Comparison of ENCODE assay signal across 8 cellular contexts in genomic region chr9:136843801-136844740, GRCh38. TPM values are rescaled to one million over a fixed set of nuclear protein-coding genes. Genes with fewer than 3 reads are reported as not detected.
DNase-seq lines count a peak whose midpoint lies in the region; ATAC-seq, FAIRE-seq and TF ChIP-seq lines count a peak whose summit lies in the region.
"Not testable (repeated sequence)": the region's sequence is repeated elsewhere in the genome, so short reads cannot be mapped to it uniquely, and the experiment has no call there.

No MANE protein-coding gene starts in this region.

- H3K9me3 ChIP-seq in HAP-1; K562 (replicated peaks; ENCODE audit: control insufficient read depth, insufficient read depth, low read depth, low read length); neuronal stem cell (replicated peaks in 1 of 2; ENCODE audit: control insufficient read depth in 2 of 2, insufficient read depth in 1 of 2, low read depth in 1 of 2, low read length in 2 of 2): not testable (repeated sequence)

- H4K91ac ChIP-seq in neuronal stem cell (ENCODE audit: low read depth, low read length, poor library complexity), result not testable (repeated sequence)

- not testable (repeated sequence) for DNase-seq in AG10803 (ENCODE audit: low read depth)
- DNase-seq in HAP-1 (ENCODE audit: low spot score in 2 of 2), result peak in 1 of 2 experiments; percentile 85
- peak; percentile 59 for DNase-seq in RPMI8226
- peak; percentile 72 for DNase-seq in activated CD8-positive, alpha-beta memory T cell treated with anti-CD3 and anti-CD28 coated beads, Interleukin-2, amount 10 ng/mL, durations not matched to agents 7 days and 5 days
- DNase-seq in K562 (ENCODE audit: extremely low read depth in 1 of 4, low spot score in 3 of 4), result peak in 1 of 4 experiments; percentile 46
- DNase-seq in head of caudate nucleus, result peak in 22 of 42 donors; percentile 27 to 80 (median 56)
- peak; percentile 37 for DNase-seq in neuronal stem cell (ENCODE audit: low spot score)
- DNase-seq in stimulated activated CD8-positive, alpha-beta memory T cell treated with anti-CD3 and anti-CD28 coated beads, Interleukin-2, amount 100 ng/mL, for 1 hour (ENCODE audit: low read depth in 2 of 2), result peak; percentile 38 to 42

- not testable (repeated sequence) for H2AFZ ChIP-seq in K562 (ENCODE audit: low read depth, low read length); neuronal stem cell (ENCODE audit: low read length)

- FAIRE-seq in K562 (lab: Jason Lieb, UNC), result not testable (repeated sequence)

- peaks cover 20% of the 10 kb centered on the region for H3K27me3 Mint-ChIP-seq in activated CD8-positive, alpha-beta memory T cell treated with anti-CD3 and anti-CD28 coated beads, Interleukin-2, amount 10 ng/mL, durations not matched to agents 7 days and 5 days

- not testable (repeated sequence) for TF ChIP-seq EP300 in K562 (IDR thresholded peaks at IDR 0.05; ENCODE audit: low read length)

- not testable (repeated sequence) for H3K9me3 Mint-ChIP-seq in activated CD8-positive, alpha-beta memory T cell treated with anti-CD3 and anti-CD28 coated beads, Interleukin-2, amount 10 ng/mL, durations not matched to agents 7 days and 5 days (ENCODE audit: low read depth)

- H3K36me3 Mint-ChIP-seq in activated CD8-positive, alpha-beta memory T cell treated with anti-CD3 and anti-CD28 coated beads, Interleukin-2, amount 10 ng/mL, durations not matched to agents 7 days and 5 days, result not testable (repeated sequence)

- intact Hi-C loops in K562 (cut with micrococcal nuclease), result loop anchor here (2.0 kb wide), 1 partner anchor 191 kb away; no protein-coding TSS in a partner anchor
- intact Hi-C loops in head of caudate nucleus (cut with DNase I), result not testable (repeated sequence)

- peaks cover 17% of the 10 kb centered on the region for H4K20me1 ChIP-seq in K562 (replicated peaks; ENCODE audit: control insufficient read depth, insufficient read depth, low read length)

- H3K27ac Mint-ChIP-seq in activated CD8-positive, alpha-beta memory T cell treated with anti-CD3 and anti-CD28 coated beads, Interleukin-2, amount 10 ng/mL, durations not matched to agents 7 days and 5 days, result peak overlapping the region; percentile 46

- peaks cover 25% of the 10 kb centered on the region for H3K79me1 ChIP-seq in neuronal stem cell (ENCODE audit: low read depth, low read length)

- not testable (repeated sequence) for H3K27me3 ChIP-seq in HAP-1 (ENCODE audit: low read depth); K562 (ENCODE audit: control insufficient read depth in 2 of 2, insufficient read depth in 2 of 2, low read length in 2 of 2)
- H3K27me3 ChIP-seq in neuronal stem cell (ENCODE audit: control insufficient read depth in 3 of 3, insufficient read depth in 3 of 3, low read depth in 1 of 3, low read length in 3 of 3), result peaks cover 0 to 15% (median 11%) of the 10 kb centered on the region in 3 experiments

- not testable (repeated sequence) for H2BK5ac ChIP-seq in neuronal stem cell (ENCODE audit: low read length)

- H3K4me3 ChIP-seq in AG10803 (ENCODE audit: low read length); K562; neuronal stem cell (ENCODE audit: low read length in 2 of 2): not testable (repeated sequence)
- peak overlapping the region; percentile 19 for H3K4me3 ChIP-seq in HAP-1

- TF ChIP-seq CTCF in AG10803 (conservative IDR thresholded peaks at IDR 0.05; ENCODE audit: low read length) (peak; percentile 36), K562 (IDR thresholded peaks at IDR 0.05 in 2 of 3, conservative IDR thresholded peaks at IDR 0.05 in 1 of 3; ENCODE audit: insufficient read depth in 2 of 3, low read depth in 1 of 3, low read length in 3 of 3) (peak; percentile 36 to 62 (median 53); a peak in 5 of 6 replicates)

- not testable (repeated sequence) for ATAC-seq in activated CD8-positive, alpha-beta memory T cell treated with anti-CD3 and anti-CD28 coated beads, Interleukin-2, amount 10 ng/mL, durations not matched to agents 7 days and 5 days; K562

- peak in 1 of 2 experiments; percentile 16; a peak in 1 of 4 replicates for TF ChIP-seq RAD21 in K562 (CRISPR knock-in tag; conservative IDR thresholded peaks at IDR 0.05 in 1 of 2, IDR thresholded peaks at IDR 0.05 in 1 of 2)

- not testable (repeated sequence) for H3K4ac ChIP-seq in neuronal stem cell (ENCODE audit: low read length)

- not testable (repeated sequence) for H3K27ac ChIP-seq in K562 (ENCODE audit: extremely low read depth, low read depth, low read length); neuronal stem cell (replicated peaks; ENCODE audit: low read length)

- not testable (repeated sequence) for H4K8ac ChIP-seq in neuronal stem cell (ENCODE audit: low read depth, low read length)

- not testable (repeated sequence) for H2BK15ac ChIP-seq in neuronal stem cell (ENCODE audit: low read length)

- H3K4me1 ChIP-seq in HAP-1 (peaks cover 19% of the 10 kb centered on the region), K562 (replicated peaks in 1 of 2; ENCODE audit: control insufficient read depth in 2 of 2, insufficient read depth in 2 of 2, low read length in 2 of 2) (peaks cover 12 to 89% of the 10 kb centered on the region in 2 experiments), neuronal stem cell (ENCODE audit: control insufficient read depth in 2 of 2, insufficient read depth in 1 of 2, low read depth in 1 of 2, low read length in 2 of 2) (peaks cover 26 to 38% of the 10 kb centered on the region in 2 donors)

- not testable (repeated sequence) for H3K4me2 ChIP-seq in K562 (ENCODE audit: insufficient read depth, low read length); neuronal stem cell (ENCODE audit: insufficient read depth, low read length, poor library complexity, severe bottlenecking)

- H3K79me2 ChIP-seq in K562 (ENCODE audit: control insufficient read depth, insufficient read depth, low read length), result peaks cover 12% of the 10 kb centered on the region

- POLR2A ChIA-PET in K562 (lab: Yijun Ruan, JAX), result not testable (repeated sequence)

- not testable (repeated sequence) for TF ChIP-seq POLR2A in K562 (conservative IDR thresholded peaks at IDR 0.05)

- H3K4me3 Mint-ChIP-seq in activated CD8-positive, alpha-beta memory T cell treated with anti-CD3 and anti-CD28 coated beads, Interleukin-2, amount 10 ng/mL, durations not matched to agents 7 days and 5 days, result peak overlapping the region; percentile 24

- H2BK120ac ChIP-seq in neuronal stem cell (ENCODE audit: low read depth, low read length), result not testable (repeated sequence)

- in situ Hi-C loops in HAP-1 (cut with MboI; ENCODE audit: low sequenced_read_pairs); K562 (cut with MboI): not testable (repeated sequence)

- H3K9ac ChIP-seq in K562 (ENCODE audit: insufficient read depth in 1 of 2, low read depth in 2 of 2, low read length in 2 of 2); neuronal stem cell (ENCODE audit: low read depth, low read length, poor library complexity): not testable (repeated sequence)

- H3K14ac ChIP-seq in neuronal stem cell (ENCODE audit: low read length), result not testable (repeated sequence)

- not testable (repeated sequence) for H2BK12ac ChIP-seq in neuronal stem cell (ENCODE audit: low read length)

- not testable (repeated sequence) for BruUV-seq in K562 (replicated peaks; lab: Mats Ljungman, UMichigan)

- H3K9me1 ChIP-seq in K562 (ENCODE audit: control insufficient read depth, insufficient read depth, low read length), result not testable (repeated sequence)

- H3K23ac ChIP-seq in neuronal stem cell (ENCODE audit: low read depth, low read length, poor library complexity), result not testable (repeated sequence)

- H2AK5ac ChIP-seq in neuronal stem cell (ENCODE audit: low read depth, low read length), result not testable (repeated sequence)

- WGBS in K562 (ENCODE audit: insufficient coverage, low coverage, missing lambda C conversion rate), result 63% methylated on average over 23 of the region's 99 CpGs
- no CpG with 5 or more reads among the region's 99 CpGs for WGBS in neuronal stem cell (ENCODE audit: extremely low coverage in 2 of 2, insufficient read length in 2 of 2, insufficient replicate concordance in 1 of 2), 2 donors

- H3K36me3 ChIP-seq in HAP-1 (replicated peaks) (peaks cover 12% of the 10 kb centered on the region), K562 (ENCODE audit: control insufficient read depth, insufficient read depth, low read length) (peaks cover 19% of the 10 kb centered on the region; the same call in 2 of the 3 replicates), neuronal stem cell (replicated peaks in 1 of 2; ENCODE audit: control insufficient read depth in 2 of 2, insufficient read depth in 2 of 2, low read length in 2 of 2) (peaks cover 4 to 20% of the 10 kb centered on the region in 2 donors)

- peak overlapping the region; percentile 27 for H3K18ac ChIP-seq in neuronal stem cell (ENCODE audit: low read length)

- H3K4me1 Mint-ChIP-seq in activated CD8-positive, alpha-beta memory T cell treated with anti-CD3 and anti-CD28 coated beads, Interleukin-2, amount 10 ng/mL, durations not matched to agents 7 days and 5 days, result peaks cover 20% of the 10 kb centered on the region

- CTCF ChIA-PET in activated CD8-positive, alpha-beta memory T cell treated with anti-CD3 and anti-CD28 coated beads, Interleukin-2, amount 10 ng/mL, durations not matched to agents 7 days and 5 days (lab: Charles Lee), result interaction anchor here (0.8 to 4.3 kb wide), 16 partner anchors 22 to 392 kb away, joined by 3 to 38 read pairs (median 6); partner anchors contain the start of genes ABCA2, C8G, FBXW5 and MAN1B1
- CTCF ChIA-PET in K562 (lab: Yijun Ruan, JAX; ENCODE audit: low intra/inter-chr PET ratio), result not testable (repeated sequence)

RNA-seq across cellular contexts. Expression of gene AJM1, which starts 1.8 kb away (rescaled TPM):
- 1 to 10 TPM; 3.9 to 4.4 TPM for total RNA-seq in activated CD8-positive, alpha-beta memory T cell treated with anti-CD3 and anti-CD28 coated beads, Interleukin-2, amount 10 ng/mL, durations not matched to agents 7 days and 5 days
- total RNA-seq in K562 (2011; cell fraction: chromatin; rRNA removed; ENCODE audit: low replicate concordance), result 3.5 and 12.8 TPM in 2 replicates
- total RNA-seq in K562 (2011; cell fraction: nucleolus; rRNA removed), result 13.2 and 13.6 TPM in 2 replicates
- total RNA-seq in K562 (2011; cell fraction: nucleoplasm; rRNA removed), result 7.8 and 10.9 TPM in 2 replicates
- total RNA-seq in K562 (2014; rRNA removed) (2.0 and 2.8 TPM in 2 replicates), K562 (2014; rRNA removed; fragmentation: Illumina TruSeq; extraction: Trizol) (0.07 TPM in 1 of 2 replicates, not detected in the other), K562 (2015; rRNA removed; fragmentation: Illumina TruSeq; extraction: Trizol) (0.83 and 0.94 TPM in 2 replicates), K562 (2021) (3.2 TPM in 2 replicates)
- polyA plus RNA-seq in K562 (2011; rRNA removed) (0.46 and 1.1 TPM in 2 replicates), K562 (2014; fragmentation: Illumina TruSeq; extraction: Trizol) (0.06 and 0.54 TPM in 2 replicates), K562 (2014; fragmentation: Nextera tagmentation; extraction: Ambion mirVana) (under 1 TPM in 1 of 2 experiments, not detected in 1; 0.01 TPM), K562 (2014; rRNA removed) (2.2 and 3.7 TPM in 2 replicates)
- 0.49 and 1.00 TPM in 2 replicates for polyA plus RNA-seq in K562 (2011; cell fraction: cytosol; rRNA removed)
- 11.7 and 16.6 TPM in 2 replicates for polyA plus RNA-seq in K562 (2011; cell fraction: nucleus; rRNA removed)
- 2.1 and 4.3 TPM in 2 replicates for polyA plus RNA-seq in K562 (2012)
- polyA minus RNA-seq in K562 (2011; rRNA and poly(A)+ RNA removed), result 0.11 and 0.12 TPM in 2 replicates
- 0.86 and 1.3 TPM in 2 replicates for polyA minus RNA-seq in K562 (2011; cell fraction: cytosol; rRNA and poly(A)+ RNA removed)
- polyA minus RNA-seq in K562 (2011; cell fraction: nucleus; rRNA and poly(A)+ RNA removed), result 2.6 and 3.0 TPM in 2 replicates
- 0.42 TPM for polyA plus RNA-seq in neuronal stem cell (2013, experiment 1 of 2)
- 0.44 TPM for polyA plus RNA-seq in neuronal stem cell (2013, experiment 2 of 2)

RNA-seq across cellular contexts. Expression of gene PHPT1, which starts 5.1 kb away (rescaled TPM):
- total RNA-seq in activated CD8-positive, alpha-beta memory T cell treated with anti-CD3 and anti-CD28 coated beads, Interleukin-2, amount 10 ng/mL, durations not matched to agents 7 days and 5 days, result 100 to 1,000 TPM in 1 of 2 experiments, 10 to 100 TPM in 1; 96.8 to 116 TPM
- 45.1 and 180 TPM in 2 replicates for total RNA-seq in K562 (2011; cell fraction: chromatin; rRNA removed; ENCODE audit: low replicate concordance)
- total RNA-seq in K562 (2011; cell fraction: nucleolus; rRNA removed), result 169 and 176 TPM in 2 replicates
- total RNA-seq in K562 (2011; cell fraction: nucleoplasm; rRNA removed), result 73.7 and 101 TPM in 2 replicates
- 114 and 142 TPM in 2 replicates for total RNA-seq in K562 (2014; rRNA removed)
- total RNA-seq in K562 (2014; rRNA removed; fragmentation: Illumina TruSeq; extraction: Trizol), result 16.4 and 20.9 TPM in 2 replicates
- total RNA-seq in K562 (2015; rRNA removed; fragmentation: Illumina TruSeq; extraction: Trizol), result 93.0 and 96.7 TPM in 2 replicates
- 126 and 135 TPM in 2 replicates for total RNA-seq in K562 (2021)
- 50.9 and 84.3 TPM in 2 replicates for polyA plus RNA-seq in K562 (2011; rRNA removed)
- 137 and 211 TPM in 2 replicates for polyA plus RNA-seq in K562 (2011; cell fraction: cytosol; rRNA removed)
- polyA plus RNA-seq in K562 (2011; cell fraction: nucleus; rRNA removed), result 314 and 360 TPM in 2 replicates
- polyA plus RNA-seq in K562 (2012), result 124 and 150 TPM in 2 replicates
- polyA plus RNA-seq in K562 (2014; fragmentation: Illumina TruSeq; extraction: Trizol), result 80.2 and 98.6 TPM in 2 replicates
- polyA plus RNA-seq in K562 (2014; fragmentation: Nextera tagmentation; extraction: Ambion mirVana), result 100 to 1,000 TPM; 131 to 166 TPM
- 129 and 161 TPM in 2 replicates for polyA plus RNA-seq in K562 (2014; rRNA removed)
- 7.0 and 7.2 TPM in 2 replicates for polyA minus RNA-seq in K562 (2011; rRNA and poly(A)+ RNA removed)
- polyA minus RNA-seq in K562 (2011; cell fraction: cytosol; rRNA and poly(A)+ RNA removed), result 19.4 and 27.9 TPM in 2 replicates
- polyA minus RNA-seq in K562 (2011; cell fraction: nucleus; rRNA and poly(A)+ RNA removed), result 31.0 and 41.3 TPM in 2 replicates
- 230 TPM for polyA plus RNA-seq in neuronal stem cell (2013, experiment 1 of 2)
- polyA plus RNA-seq in neuronal stem cell (2013, experiment 2 of 2), result 218 TPM

RNA-seq across cellular contexts. Expression of gene MAMDC4, which starts 8.1 kb away (rescaled TPM):
- total RNA-seq in activated CD8-positive, alpha-beta memory T cell treated with anti-CD3 and anti-CD28 coated beads, Interleukin-2, amount 10 ng/mL, durations not matched to agents 7 days and 5 days, result 10 to 100 TPM; 13.4 to 15.5 TPM
- total RNA-seq in K562 (2011; cell fraction: chromatin; rRNA removed; ENCODE audit: low replicate concordance), result 9.8 and 44.0 TPM in 2 replicates
- total RNA-seq in K562 (2011; cell fraction: nucleolus; rRNA removed), result 38.6 and 45.4 TPM in 2 replicates
- total RNA-seq in K562 (2011; cell fraction: nucleoplasm; rRNA removed), result 15.4 and 16.5 TPM in 2 replicates
- total RNA-seq in K562 (2014; rRNA removed) (4.5 and 7.1 TPM in 2 replicates), K562 (2014; rRNA removed; fragmentation: Illumina TruSeq; extraction: Trizol) (0.10 and 0.47 TPM in 2 replicates), K562 (2015; rRNA removed; fragmentation: Illumina TruSeq; extraction: Trizol) (2.9 and 3.6 TPM in 2 replicates), K562 (2021) (9.6 and 11.0 TPM in 2 replicates)
- polyA plus RNA-seq in K562 (2011; rRNA removed) (1.3 and 3.6 TPM in 2 replicates), K562 (2014; fragmentation: Illumina TruSeq; extraction: Trizol) (1.5 and 2.2 TPM in 2 replicates), K562 (2014; fragmentation: Nextera tagmentation; extraction: Ambion mirVana) (under 1 TPM; 0.03 to 0.18 TPM), K562 (2014; rRNA removed) (7.9 and 10.8 TPM in 2 replicates)
- polyA plus RNA-seq in K562 (2011; cell fraction: cytosol; rRNA removed), result 0.74 and 2.6 TPM in 2 replicates
- polyA plus RNA-seq in K562 (2011; cell fraction: nucleus; rRNA removed), result 45.8 and 94.5 TPM in 2 replicates
- polyA plus RNA-seq in K562 (2012), result 6.9 and 15.2 TPM in 2 replicates
- polyA minus RNA-seq in K562 (2011; rRNA and poly(A)+ RNA removed), result 0.06 and 0.21 TPM in 2 replicates
- 1.1 and 1.5 TPM in 2 replicates for polyA minus RNA-seq in K562 (2011; cell fraction: cytosol; rRNA and poly(A)+ RNA removed)
- polyA minus RNA-seq in K562 (2011; cell fraction: nucleus; rRNA and poly(A)+ RNA removed), result 5.0 and 5.6 TPM in 2 replicates
- polyA plus RNA-seq in neuronal stem cell (2013, experiment 1 of 2), result 3.6 TPM
- 3.2 TPM for polyA plus RNA-seq in neuronal stem cell (2013, experiment 2 of 2)

RNA-seq across cellular contexts. Expression of gene EDF1, which starts 22.0 kb away (rescaled TPM):
- 100 to 1,000 TPM; 283 to 360 TPM for total RNA-seq in activated CD8-positive, alpha-beta memory T cell treated with anti-CD3 and anti-CD28 coated beads, Interleukin-2, amount 10 ng/mL, durations not matched to agents 7 days and 5 days
- total RNA-seq in K562 (2011; cell fraction: chromatin; rRNA removed; ENCODE audit: low replicate concordance), result 59.6 and 137 TPM in 2 replicates
- total RNA-seq in K562 (2011; cell fraction: nucleolus; rRNA removed), result 95.8 and 97.7 TPM in 2 replicates
- total RNA-seq in K562 (2011; cell fraction: nucleoplasm; rRNA removed), result 83.2 and 87.5 TPM in 2 replicates
- total RNA-seq in K562 (2014; rRNA removed) (532 and 564 TPM in 2 replicates), K562 (2014; rRNA removed; fragmentation: Illumina TruSeq; extraction: Trizol) (132 and 198 TPM in 2 replicates), K562 (2015; rRNA removed; fragmentation: Illumina TruSeq; extraction: Trizol) (363 and 368 TPM in 2 replicates), K562 (2021) (302 and 324 TPM in 2 replicates)
- polyA plus RNA-seq in K562 (2011; rRNA removed) (235 TPM in 2 replicates), K562 (2014; fragmentation: Illumina TruSeq; extraction: Trizol) (318 and 384 TPM in 2 replicates), K562 (2014; fragmentation: Nextera tagmentation; extraction: Ambion mirVana) (100 to 1,000 TPM in 1 of 2 experiments, 10 to 100 TPM in 1; 81.0 to 108 TPM), K562 (2014; rRNA removed) (526 and 558 TPM in 2 replicates)
- 308 and 335 TPM in 2 replicates for polyA plus RNA-seq in K562 (2011; cell fraction: cytosol; rRNA removed)
- polyA plus RNA-seq in K562 (2011; cell fraction: nucleus; rRNA removed), result 223 and 253 TPM in 2 replicates
- 389 and 638 TPM in 2 replicates for polyA plus RNA-seq in K562 (2012)
- 128 and 129 TPM in 2 replicates for polyA minus RNA-seq in K562 (2011; rRNA and poly(A)+ RNA removed)
- 82.8 and 116 TPM in 2 replicates for polyA minus RNA-seq in K562 (2011; cell fraction: cytosol; rRNA and poly(A)+ RNA removed)
- polyA minus RNA-seq in K562 (2011; cell fraction: nucleus; rRNA and poly(A)+ RNA removed), result 37.3 and 41.4 TPM in 2 replicates
- 289 TPM for polyA plus RNA-seq in neuronal stem cell (2013, experiment 1 of 2)
- 288 TPM for polyA plus RNA-seq in neuronal stem cell (2013, experiment 2 of 2)

RNA-seq across cellular contexts. Expression of gene RABL6, which starts 36.3 kb away (rescaled TPM):
- 100 to 1,000 TPM; 113 to 123 TPM for total RNA-seq in activated CD8-positive, alpha-beta memory T cell treated with anti-CD3 and anti-CD28 coated beads, Interleukin-2, amount 10 ng/mL, durations not matched to agents 7 days and 5 days
- 250 and 572 TPM in 2 replicates for total RNA-seq in K562 (2011; cell fraction: chromatin; rRNA removed; ENCODE audit: low replicate concordance)
- 321 and 330 TPM in 2 replicates for total RNA-seq in K562 (2011; cell fraction: nucleolus; rRNA removed)
- total RNA-seq in K562 (2011; cell fraction: nucleoplasm; rRNA removed), result 231 and 237 TPM in 2 replicates
- total RNA-seq in K562 (2014; rRNA removed) (141 and 154 TPM in 2 replicates), K562 (2014; rRNA removed; fragmentation: Illumina TruSeq; extraction: Trizol) (34.2 and 44.6 TPM in 2 replicates), K562 (2015; rRNA removed; fragmentation: Illumina TruSeq; extraction: Trizol) (84.5 and 85.0 TPM in 2 replicates), K562 (2021) (165 and 181 TPM in 2 replicates)
- polyA plus RNA-seq in K562 (2011; rRNA removed) (109 and 142 TPM in 2 replicates), K562 (2014; fragmentation: Illumina TruSeq; extraction: Trizol) (68.9 and 82.6 TPM in 2 replicates), K562 (2014; fragmentation: Nextera tagmentation; extraction: Ambion mirVana) (1 to 10 TPM; 5.6 to 6.4 TPM), K562 (2014; rRNA removed) (121 and 124 TPM in 2 replicates)
- 89.0 and 119 TPM in 2 replicates for polyA plus RNA-seq in K562 (2011; cell fraction: cytosol; rRNA removed)
- polyA plus RNA-seq in K562 (2011; cell fraction: nucleus; rRNA removed), result 341 and 396 TPM in 2 replicates
- 134 and 138 TPM in 2 replicates for polyA plus RNA-seq in K562 (2012)
- 64.4 and 75.7 TPM in 2 replicates for polyA minus RNA-seq in K562 (2011; rRNA and poly(A)+ RNA removed)
- 71.6 and 75.2 TPM in 2 replicates for polyA minus RNA-seq in K562 (2011; cell fraction: cytosol; rRNA and poly(A)+ RNA removed)
- 89.1 and 116 TPM in 2 replicates for polyA minus RNA-seq in K562 (2011; cell fraction: nucleus; rRNA and poly(A)+ RNA removed)
- polyA plus RNA-seq in neuronal stem cell (2013, experiment 1 of 2), result 115 TPM
- 112 TPM for polyA plus RNA-seq in neuronal stem cell (2013, experiment 2 of 2)
